23 cellular contexts compared by ENCODE assay signal in genomic region chr10:7370511-7370910, GRCh38.
"Had no signal": no experiment of that assay in that cellular context is flagged by ENCODE, and none has a peak within 500 bp of the region (broad histone marks: within the 10 kb centered on the region; RNA-seq: fewer than 3 reads in every experiment).

No MANE protein-coding gene starts in this region.

- H3K27ac Mint-ChIP-seq: activated T-helper 17 cell treated with anti-CD3 and anti-CD28 coated beads, Interleukin-2, amount 50 U/mL, for 72 hours; WTC11 had no signal

- H3K27me3 Mint-ChIP-seq: activated naive CD8-positive, alpha-beta T cell; activated T-helper 17 cell treated with anti-CD3 and anti-CD28 coated beads, Interleukin-2, amount 50 U/mL, for 72 hours; brain; central memory CD8-positive, alpha-beta T cell had no signal

- H3K4me1 Mint-ChIP-seq: activated T-helper 17 cell treated with anti-CD3 and anti-CD28 coated beads, Interleukin-2, amount 50 U/mL, for 72 hours; WTC11 had no signal

- H3K9me3 Mint-ChIP-seq: activated T-helper 17 cell treated with anti-CD3 and anti-CD28 coated beads, Interleukin-2, amount 50 U/mL, for 72 hours; central memory CD8-positive, alpha-beta T cell had no signal

- H3K9me3 ChIP-seq: SJSA1 had no signal

- DNase-seq: activated CD4-positive, alpha-beta T cell treated with anti-CD3 and anti-CD28 coated beads for 48 hours; activated CD4-positive, alpha-beta T cell treated with anti-CD3 and anti-CD28 coated beads, Interleukin-2, amount 50 U/mL, for 48 hours; activated CD4-positive, CD25-positive, alpha-beta regulatory T cell treated with anti-CD3 and anti-CD28 coated beads, Interleukin-2, amount 50 U/mL, for 72 hours; activated gamma-delta T cell treated with Interleukin-2 at 50 U/mL for 16 hours; amygdala; Kasumi-1; KBM-7; NCI-H1105 treated with DMSO at 0.1 percent for 48 hours; NCI-H1436 treated with DMSO at 0.1 percent for 48 hours; NCI-H187; NCI-H2081; NCI-H446; NCI-H524; Peyer's patch; SHP77; SW 1271 had no signal

- ATAC-seq: activated T-helper 17 cell treated with anti-CD3 and anti-CD28 coated beads, Interleukin-2, amount 50 U/mL, for 72 hours; SK-N-SH treated with all-trans-retinoic acid at 6 μM for 48 hours; WTC11 had no signal

- H3K4me3 Mint-ChIP-seq: activated naive CD8-positive, alpha-beta T cell; activated T-helper 17 cell treated with anti-CD3 and anti-CD28 coated beads, Interleukin-2, amount 50 U/mL, for 72 hours; brain; central memory CD8-positive, alpha-beta T cell; WTC11 had no signal
